Comparison of ENCODE assay signal across 2 cellular contexts in the genomic region with DNA sequence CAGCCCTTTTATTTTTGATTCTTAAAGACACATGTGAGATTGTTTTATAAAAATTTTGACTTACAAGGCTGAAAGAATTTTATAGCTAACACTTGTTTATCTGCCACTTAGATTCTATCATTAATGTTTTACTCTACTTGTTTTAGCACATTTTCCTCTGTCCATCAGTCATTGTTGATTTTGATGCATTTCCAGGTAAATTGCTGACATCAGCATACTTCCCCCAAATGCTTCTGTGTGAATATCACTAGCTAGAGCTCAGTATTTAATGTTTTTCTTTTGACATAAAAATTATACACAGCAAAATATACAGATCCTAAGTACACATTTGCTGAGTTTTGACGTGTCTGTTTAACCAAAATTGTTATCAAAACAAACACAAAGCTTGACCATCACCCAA.
A peak's percentile ranks its signal among the peaks of the same experiment; 100 is the strongest.
TF ChIP-seq lines count a peak whose summit lies in the region.

No MANE protein-coding gene starts in this region.

TF ChIP-seq in H1, 55 proteins besides CTCF, POLR2A, EP300 and RAD21:
- TF ChIP-seq MAFK (IDR thresholded peaks at IDR 0.05; ENCODE audit: low read depth, low read length) (peak; percentile 92), FOSL1 (IDR thresholded peaks at IDR 0.05; ENCODE audit: insufficient read depth, low read depth, low read length) (no peak)

TF ChIP-seq in liver, 16 proteins besides CTCF, POLR2A, EP300 and RAD21:
- TF ChIP-seq FOXA2 (IDR thresholded peaks at IDR 0.05) (peak; percentile 37), EGR1 (IDR thresholded peaks at IDR 0.05; ENCODE audit: low read depth in 2 of 2) (no peak), TAF1 (conservative IDR thresholded peaks at IDR 0.05) (no peak), HNF4A (conservative IDR thresholded peaks at IDR 0.05) (peak in 1 of 2 donors; percentile 9)
